Comparison of ENCODE assay signal across 8 cellular contexts in the genomic region with DNA sequence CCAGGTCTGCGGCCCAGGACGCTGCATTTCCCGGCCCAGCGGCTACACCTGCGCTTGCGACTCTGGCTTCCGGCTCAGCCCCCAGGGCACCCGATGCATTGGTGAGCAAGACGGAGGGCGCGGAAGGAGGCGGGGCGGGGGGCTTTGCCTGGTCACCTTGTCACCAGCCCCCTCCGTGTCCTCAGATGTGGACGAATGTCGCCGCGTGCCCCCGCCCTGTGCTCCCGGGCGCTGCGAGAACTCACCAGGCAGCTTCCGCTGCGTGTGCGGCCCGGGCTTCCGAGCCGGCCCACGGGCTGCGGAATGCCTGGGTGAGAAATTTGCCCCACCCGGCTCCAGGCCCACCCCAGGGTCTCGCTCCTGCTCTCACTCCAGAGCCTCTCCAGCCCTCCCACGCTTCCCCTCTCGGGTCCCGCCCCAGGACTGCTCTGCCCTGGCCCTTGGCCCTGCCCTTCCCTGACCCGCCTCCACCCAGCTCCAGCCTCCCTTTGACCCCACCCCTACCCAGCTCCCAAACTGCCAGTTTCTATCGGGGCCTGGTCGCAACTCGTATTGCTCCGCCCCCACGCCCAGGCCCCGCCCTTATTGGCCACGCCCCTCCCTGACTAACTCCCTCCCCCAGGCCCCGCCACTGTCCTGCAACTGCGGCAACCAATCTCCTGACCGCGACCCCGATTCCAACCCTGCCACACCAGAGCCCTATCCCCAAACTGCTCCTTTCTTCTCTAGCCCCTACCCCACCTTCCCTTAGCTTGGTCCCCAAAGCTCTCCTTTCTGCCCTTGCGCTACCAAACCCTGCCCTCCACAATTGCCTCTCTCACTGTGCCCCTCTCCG. TPM values are rescaled to one million over a fixed set of nuclear protein-coding genes. Genes with fewer than 3 reads are reported as not detected.
DNase-seq lines count a peak whose midpoint lies in the region; ATAC-seq and TF ChIP-seq lines count a peak whose summit lies in the region.

No MANE protein-coding gene starts in this region.

- DNase-seq in AG10803 (ENCODE audit: low read depth) (peak; percentile 88), HPDE6-E6E7 (ENCODE audit: extremely low spot score) (peak; percentile 87), SW 1271 (lab: John Stamatoyannopoulos, UW) (peak; percentile 58 to 83), right cardiac atrium (peak; percentile 91 to 96 (median 95)), sciatic nerve (ENCODE audit: low spot score) (peak; percentile 94), DMS114 treated with DMSO at 0.1 percent for 48 hours (lab: John Stamatoyannopoulos, UW; ENCODE audit: unreplicated experiment) (no peak)
- peak; percentile 96 for DNase-seq in activated naive CD8-positive, alpha-beta T cell treated with anti-CD3 and anti-CD28 coated beads, Interleukin-2, amount 50 U/mL, for 24 hours

- intact Hi-C loops in right cardiac atrium (cut with DNase I) = loop anchor here in 1 of 4 donors (10.0 kb wide), 1 partner anchor 145 kb away; a partner anchor contains a TSS
- intact Hi-C loops in sciatic nerve (cut with DNase I) = loop anchor here (5.0 kb wide), 1 partner anchor 1817 kb away; no protein-coding TSS in a partner anchor

- no peaks in the 10 kb centered on the region for H3K9me3 ChIP-seq in right cardiac atrium (ENCODE audit: control insufficient read depth, low read length)

- H3K36me3 Mint-ChIP-seq in activated naive CD8-positive, alpha-beta T cell treated with anti-CD3 and anti-CD28 coated beads, Interleukin-2, amount 50 U/mL, for 24 hours (ENCODE audit: low read depth) = no peaks in the 10 kb centered on the region

- H3K27me3 Mint-ChIP-seq in activated naive CD8-positive, alpha-beta T cell treated with anti-CD3 and anti-CD28 coated beads, Interleukin-2, amount 50 U/mL, for 24 hours = no peaks in the 10 kb centered on the region

- 22% methylated on average over 50 of the region's 50 CpGs for WGBS in right cardiac atrium

- H3K27me3 ChIP-seq in right cardiac atrium (ENCODE audit: control insufficient read depth, insufficient read depth) = no peaks in the 10 kb centered on the region

- peak overlapping the region; percentile 82 for H3K4me3 Mint-ChIP-seq in activated naive CD8-positive, alpha-beta T cell treated with anti-CD3 and anti-CD28 coated beads, Interleukin-2, amount 50 U/mL, for 24 hours

- H3K9me3 Mint-ChIP-seq in activated naive CD8-positive, alpha-beta T cell treated with anti-CD3 and anti-CD28 coated beads, Interleukin-2, amount 50 U/mL, for 24 hours = no peaks in the 10 kb centered on the region

- H3K27ac Mint-ChIP-seq in activated naive CD8-positive, alpha-beta T cell treated with anti-CD3 and anti-CD28 coated beads, Interleukin-2, amount 50 U/mL, for 24 hours = peak overlapping the region; percentile 94

- TF ChIP-seq CTCF in AG10803 (conservative IDR thresholded peaks at IDR 0.05; ENCODE audit: low read length) = no peak

- H3K4me3 ChIP-seq in AG10803 (ENCODE audit: low read length) (peak overlapping the region; percentile 60), right cardiac atrium (ENCODE audit: low read length) (peak overlapping the region; percentile 11)

- peak; percentile 42 for ATAC-seq in GM19035 (IDR thresholded peaks at IDR 0.05; ENCODE audit: unreplicated experiment)
- peak; percentile 61 for ATAC-seq in activated naive CD8-positive, alpha-beta T cell treated with anti-CD3 and anti-CD28 coated beads, Interleukin-2, amount 50 U/mL, for 24 hours
- peak; percentile 64 to 68 for ATAC-seq in right cardiac atrium
- peak; percentile 63 for ATAC-seq in sciatic nerve

- peaks cover 57% of the 10 kb centered on the region for H3K4me1 Mint-ChIP-seq in activated naive CD8-positive, alpha-beta T cell treated with anti-CD3 and anti-CD28 coated beads, Interleukin-2, amount 50 U/mL, for 24 hours

- H3K27ac ChIP-seq in right cardiac atrium (ENCODE audit: low read length) = peak overlapping the region; percentile 54

- H3K4me1 ChIP-seq in right cardiac atrium (ENCODE audit: control insufficient read depth, insufficient read depth, low read length) = peaks cover 2% of the 10 kb centered on the region

RNA-seq across cellular contexts. Expression of a gene that starts 8.6 kb away (rescaled TPM):
- total RNA-seq in right cardiac atrium (100 to 1,000 TPM; 307 to 473 (median 324) TPM), sciatic nerve (1,227 TPM)
- polyA plus RNA-seq in right cardiac atrium = 216 TPM

RNA-seq across cellular contexts. Expression of a gene that starts 33.1 kb away (rescaled TPM):
- 10 to 100 TPM; 19.7 to 23.0 (median 20.4) TPM for total RNA-seq in right cardiac atrium
- polyA plus RNA-seq in right cardiac atrium = 22.8 TPM
- total RNA-seq in sciatic nerve = 58.7 TPM
